Comparison of ENCODE assay signal across 26 cellular contexts in the genomic region with DNA sequence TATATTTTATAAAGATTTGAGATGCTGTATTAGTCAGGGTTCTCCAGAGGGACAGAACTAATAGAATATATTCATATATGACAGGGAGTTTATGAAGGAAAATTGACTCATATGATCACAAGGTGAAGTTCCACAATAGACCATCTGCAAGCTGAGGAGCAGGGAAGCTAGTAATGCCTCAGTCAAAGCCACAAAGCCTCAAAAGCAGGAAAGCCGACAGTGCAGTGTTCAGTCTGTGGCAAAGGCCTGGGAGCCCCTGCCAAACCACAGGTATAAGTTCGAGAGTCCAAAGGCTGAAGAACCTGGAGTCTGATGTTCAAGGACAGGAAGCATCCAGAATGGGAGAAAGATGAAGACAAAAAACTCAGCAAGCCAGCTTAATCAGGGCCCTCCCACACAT.
"Had no signal": no experiment of that assay in that cellular context is flagged by ENCODE, and none has a peak within 500 bp of the region (broad histone marks: within the 10 kb centered on the region; RNA-seq: fewer than 3 reads in every experiment).

No MANE protein-coding gene starts in this region.

- H3K4me1 Mint-ChIP-seq: activated CD4-positive, alpha-beta memory T cell treated with anti-CD3 and anti-CD28 coated beads, Interleukin-2, amount 10 ng/mL, durations not matched to agents 7 days and 5 days; activated CD4-positive, alpha-beta T cell treated with anti-CD3 and anti-CD28 coated beads, Interleukin-2, amount 10 ng/mL, durations not matched to agents 7 days and 5 days; activated naive CD4-positive, alpha-beta T cell treated with anti-CD3 and anti-CD28 coated beads, Interleukin-2, amount 10 ng/mL, durations not matched to agents 7 days and 5 days; activated naive CD8-positive, alpha-beta T cell treated with anti-CD3 and anti-CD28 coated beads, Interleukin-2, amount 10 ng/mL, durations not matched to agents 7 days and 5 days; central memory CD8-positive, alpha-beta T cell had no signal

- H3K4me3 Mint-ChIP-seq: activated CD4-positive, alpha-beta memory T cell treated with anti-CD3 and anti-CD28 coated beads, Interleukin-2, amount 10 ng/mL, durations not matched to agents 7 days and 5 days; activated CD4-positive, alpha-beta T cell treated with anti-CD3 and anti-CD28 coated beads, Interleukin-2, amount 10 ng/mL, durations not matched to agents 7 days and 5 days; activated naive CD4-positive, alpha-beta T cell treated with anti-CD3 and anti-CD28 coated beads, Interleukin-2, amount 10 ng/mL, durations not matched to agents 7 days and 5 days; activated naive CD8-positive, alpha-beta T cell treated with anti-CD3 and anti-CD28 coated beads, Interleukin-2, amount 10 ng/mL, durations not matched to agents 7 days and 5 days; activated T-cell treated with anti-CD3 and anti-CD28 coated beads, Interleukin-2, amount 50 U/mL, for 24 hours; activated T-cell treated with anti-CD3 and anti-CD28 coated beads, Interleukin-2, amount 50 U/mL, for 72 hours; central memory CD8-positive, alpha-beta T cell; effector memory CD8-positive, alpha-beta T cell had no signal

- ATAC-seq: activated naive CD4-positive, alpha-beta T cell treated with anti-CD3 and anti-CD28 coated beads, Interleukin-2, amount 50 U/mL, for 72 hours; activated T-cell treated with anti-CD3 and anti-CD28 coated beads, Interleukin-2, amount 50 U/mL, for 72 hours; effector memory CD8-positive, alpha-beta T cell; gastroesophageal sphincter had no signal

- H3K27ac Mint-ChIP-seq: activated CD4-positive, alpha-beta memory T cell treated with anti-CD3 and anti-CD28 coated beads, Interleukin-2, amount 10 ng/mL, durations not matched to agents 7 days and 5 days; activated CD4-positive, alpha-beta T cell treated with anti-CD3 and anti-CD28 coated beads, Interleukin-2, amount 10 ng/mL, durations not matched to agents 7 days and 5 days; activated naive CD4-positive, alpha-beta T cell treated with anti-CD3 and anti-CD28 coated beads, Interleukin-2, amount 10 ng/mL, durations not matched to agents 7 days and 5 days; activated naive CD4-positive, alpha-beta T cell treated with anti-CD3 and anti-CD28 coated beads, Interleukin-2, amount 50 U/mL, for 72 hours; activated naive CD8-positive, alpha-beta T cell treated with anti-CD3 and anti-CD28 coated beads, Interleukin-2, amount 10 ng/mL, durations not matched to agents 7 days and 5 days; activated T-cell treated with anti-CD3 and anti-CD28 coated beads, Interleukin-2, amount 50 U/mL, for 24 hours; activated T-cell treated with anti-CD3 and anti-CD28 coated beads, Interleukin-2, amount 50 U/mL, for 72 hours; effector memory CD8-positive, alpha-beta T cell had no signal

- H3K27me3 Mint-ChIP-seq: activated CD4-positive, alpha-beta memory T cell treated with anti-CD3 and anti-CD28 coated beads, Interleukin-2, amount 10 ng/mL, durations not matched to agents 7 days and 5 days; activated CD4-positive, alpha-beta T cell treated with anti-CD3 and anti-CD28 coated beads, Interleukin-2, amount 10 ng/mL, durations not matched to agents 7 days and 5 days; activated naive CD4-positive, alpha-beta T cell treated with anti-CD3 and anti-CD28 coated beads, Interleukin-2, amount 10 ng/mL, durations not matched to agents 7 days and 5 days; activated naive CD8-positive, alpha-beta T cell treated with anti-CD3 and anti-CD28 coated beads, Interleukin-2, amount 10 ng/mL, durations not matched to agents 7 days and 5 days; activated T-cell treated with anti-CD3 and anti-CD28 coated beads, Interleukin-2, amount 50 U/mL, for 24 hours; central memory CD8-positive, alpha-beta T cell; effector memory CD8-positive, alpha-beta T cell had no signal

- H3K4me3 ChIP-seq: ascending aorta, esophagus muscularis mucosa, gastroesophageal sphincter had no signal

- DNase-seq: activated CD4-positive, alpha-beta memory T cell treated with anti-CD3 and anti-CD28 coated beads, Interleukin-2, amount 10 ng/mL, durations not matched to agents 7 days and 5 days; activated CD4-positive, alpha-beta T cell treated with anti-CD3 and anti-CD28 coated beads for 1 hour; activated CD4-positive, alpha-beta T cell treated with anti-CD3 and anti-CD28 coated beads for 4 hours; activated CD4-positive, alpha-beta T cell treated with anti-CD3 and anti-CD28 coated beads, Interleukin-2, amount 10 ng/mL, durations not matched to agents 7 days and 5 days; activated CD4-positive, alpha-beta T cell treated with anti-CD3 and anti-CD28 coated beads, Interleukin-2, amount 50 U/mL, for 4 hours; activated CD8-positive, alpha-beta memory T cell treated with anti-CD3 and anti-CD28 coated beads, Interleukin-2, amount 50 U/mL, for 48 hours; activated gamma-delta T cell; activated naive CD4-positive, alpha-beta T cell; activated naive CD4-positive, alpha-beta T cell treated with anti-CD3 and anti-CD28 coated beads, Interleukin-2, amount 10 ng/mL, durations not matched to agents 7 days and 5 days; activated naive CD8-positive, alpha-beta T cell treated with anti-CD3 and anti-CD28 coated beads, Interleukin-2, amount 10 ng/mL, durations not matched to agents 7 days and 5 days; activated T-cell treated with anti-CD3 and anti-CD28 coated beads for 4 hours; activated T-cell treated with anti-CD3 and anti-CD28 coated beads, Interleukin-2, amount 50 U/mL, for 24 hours; activated T-cell treated with anti-CD3 and anti-CD28 coated beads, Interleukin-2, amount 50 U/mL, for 72 hours; brain microvascular endothelial cell; cortex of kidney; dermis blood vessel endothelial cell; effector CD4-positive, alpha-beta T cell; effector memory CD8-positive, alpha-beta T cell; erythroblast; foreskin melanocyte; T-helper 2 cell had no signal
